ENCODE assay signal across 14 cellular contexts in the genomic region with DNA sequence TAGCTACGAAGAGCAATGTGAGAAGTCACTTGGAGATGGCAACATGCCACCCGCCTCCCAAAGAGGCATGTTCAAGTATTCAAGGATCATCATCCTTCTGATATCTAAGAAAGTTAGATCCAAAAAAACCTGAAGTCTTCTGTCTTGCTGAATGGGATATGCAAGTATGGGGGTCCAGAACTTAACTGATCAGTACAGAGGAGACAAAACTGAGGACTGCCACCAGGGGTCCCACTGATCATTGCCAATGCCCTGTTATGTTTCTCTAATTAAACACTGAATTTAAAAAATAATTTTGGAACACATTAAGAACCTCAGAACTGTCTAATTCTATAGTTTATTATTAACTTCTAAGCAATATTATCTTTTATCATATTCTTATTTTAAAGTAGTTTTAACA.
DNase-seq lines count a peak whose midpoint lies in the region; ATAC-seq and TF ChIP-seq lines count a peak whose summit lies in the region.
"Had no signal": no experiment of that assay in that cellular context is flagged by ENCODE, and none has a peak within 500 bp of the region (broad histone marks: within the 10 kb centered on the region; RNA-seq: fewer than 3 reads in every experiment).

No MANE protein-coding gene starts in this region.

- H3K4me3 Mint-ChIP-seq in MCF 10A (ENCODE audit: unreplicated experiment): no peak overlapping the region
- no peak overlapping the region for H3K4me3 Mint-ChIP-seq in glutamatergic neuron (ENCODE audit: unreplicated experiment)
- H3K4me3 Mint-ChIP-seq: activated T-cell treated with anti-CD3 and anti-CD28 coated beads, Interleukin-2, amount 50 U/mL, for 72 hours had no signal

- H3K27me3 Mint-ChIP-seq in MCF 10A (ENCODE audit: insufficient read depth, unreplicated experiment) (peaks cover 47% of the 10 kb centered on the region), glutamatergic neuron (ENCODE audit: unreplicated experiment) (no peaks in the 10 kb centered on the region)

- ATAC-seq in RWPE2 (ENCODE audit: low read depth) (peak; percentile 40; the same call in 1 of the 3 replicates), thoracic aorta (ENCODE audit: insufficient number of reproducible peaks, low FRiP score, low read depth) (no peak), HG03175 (IDR thresholded peaks at IDR 0.05; ENCODE audit: unreplicated experiment) (no peak), HG02571 (IDR thresholded peaks at IDR 0.05; ENCODE audit: unreplicated experiment) (no peak)
- ATAC-seq: activated CD4-positive, CD25-positive, alpha-beta regulatory T cell treated with anti-CD3 and anti-CD28 coated beads, Interleukin-2, amount 50 U/mL, for 24 hours; activated T-cell treated with anti-CD3 and anti-CD28 coated beads, Interleukin-2, amount 50 U/mL, for 72 hours had no signal

- intact Hi-C loops in MCF 10A (cut with micrococcal nuclease): no loop called here
- intact Hi-C loops in breast epithelium (cut with DNase I; ENCODE audit: low total_unique reads): no loop called here

- H3K27me3 ChIP-seq in breast epithelium: no peaks in the 10 kb centered on the region
- H3K27me3 ChIP-seq in RWPE2 (ENCODE audit: insufficient read depth, poor library complexity, severe bottlenecking): peaks cover 5% of the 10 kb centered on the region
- no peaks in the 10 kb centered on the region for H3K27me3 ChIP-seq in thoracic aorta (replicated peaks; ENCODE audit: insufficient read depth)
- H3K27me3 ChIP-seq: ascending aorta had no signal

- H3K9me3 Mint-ChIP-seq in MCF 10A (ENCODE audit: unreplicated experiment) (no peaks in the 10 kb centered on the region), glutamatergic neuron (ENCODE audit: unreplicated experiment) (peaks cover 2% of the 10 kb centered on the region)

- no TSS peak for BruUV-seq in MCF 10A (replicated peaks; lab: Mats Ljungman, UMichigan)

- H3K4me1 ChIP-seq in breast epithelium: no peaks in the 10 kb centered on the region
- H3K4me1 ChIP-seq in RWPE2 (ENCODE audit: insufficient read depth, poor library complexity, severe bottlenecking): peaks cover 5% of the 10 kb centered on the region
- no peaks in the 10 kb centered on the region for H3K4me1 ChIP-seq in thoracic aorta (ENCODE audit: control insufficient read depth in 1 of 2, low read depth in 2 of 2)
- H3K4me1 ChIP-seq: ascending aorta had no signal

- H3K27ac ChIP-seq in breast epithelium (no peak overlapping the region), RWPE2 (ENCODE audit: poor library complexity, severe bottlenecking) (no peak overlapping the region), thoracic aorta (no peak overlapping the region)
- H3K27ac ChIP-seq: ascending aorta, epithelial cell of prostate had no signal

- CTCF ChIA-PET in MCF 10A (lab: Yijun Ruan, JAX): interaction anchor here (1.5 kb wide), 1 partner anchor 14 kb away, joined by 4 read pairs; no protein-coding TSS in a partner anchor

- H3K36me3 Mint-ChIP-seq in MCF 10A (ENCODE audit: insufficient read depth, unreplicated experiment) (no peaks in the 10 kb centered on the region), glutamatergic neuron (ENCODE audit: unreplicated experiment) (no peaks in the 10 kb centered on the region)

- DNase-seq in MCF 10A (ENCODE audit: unreplicated experiment) (peak; percentile 8), breast epithelium (ENCODE audit: low spot score in 2 of 2) (no peak), RWPE2 (ENCODE audit: low spot score) (no peak), glutamatergic neuron (peak; percentile 39), thoracic aorta (ENCODE audit: low spot score) (no peak), DMS153 (lab: John Stamatoyannopoulos, UW) (no peak)
- DNase-seq: activated T-cell treated with anti-CD3 and anti-CD28 coated beads, Interleukin-2, amount 50 U/mL, for 72 hours; AML-193; NCI-H2029 had no signal

- H3K36me3 ChIP-seq in breast epithelium (no peaks in the 10 kb centered on the region), RWPE2 (ENCODE audit: low read depth) (no peaks in the 10 kb centered on the region), thoracic aorta (no peaks in the 10 kb centered on the region)
- H3K36me3 ChIP-seq: ascending aorta had no signal

- TF ChIP-seq POLR2A in breast epithelium (IDR thresholded peaks at IDR 0.05): no peak

- H3K4me3 ChIP-seq in breast epithelium: no peak overlapping the region
- H3K4me3 ChIP-seq in RWPE2 (ENCODE audit: severe bottlenecking): no peak overlapping the region
- no peak overlapping the region for H3K4me3 ChIP-seq in thoracic aorta
- H3K4me3 ChIP-seq: ascending aorta had no signal

- peak; percentile 28 for TF ChIP-seq CTCF in MCF 10A (IDR thresholded peaks at IDR 0.05; ENCODE audit: unreplicated experiment)
- TF ChIP-seq CTCF in breast epithelium (IDR thresholded peaks at IDR 0.05): no peak
- TF ChIP-seq CTCF in RWPE2 (IDR thresholded peaks at IDR 0.05; ENCODE audit: poor library complexity, severe bottlenecking): peak; percentile 38
- peak; percentile 73 for TF ChIP-seq CTCF in glutamatergic neuron (IDR thresholded peaks at IDR 0.05; ENCODE audit: partially characterized antibody, unreplicated experiment)
- TF ChIP-seq CTCF in thoracic aorta (IDR thresholded peaks at IDR 0.05): peak; percentile 27

- H3K27ac Mint-ChIP-seq in MCF 10A (ENCODE audit: low read depth, unreplicated experiment): no peak overlapping the region
- no peak overlapping the region for H3K27ac Mint-ChIP-seq in glutamatergic neuron (ENCODE audit: unreplicated experiment)
- H3K27ac Mint-ChIP-seq: activated T-cell treated with anti-CD3 and anti-CD28 coated beads, Interleukin-2, amount 50 U/mL, for 72 hours had no signal

- no peaks in the 10 kb centered on the region for H3K9me3 ChIP-seq in breast epithelium
- no peaks in the 10 kb centered on the region for H3K9me3 ChIP-seq in RWPE2 (ENCODE audit: severe bottlenecking)
- H3K9me3 ChIP-seq in thoracic aorta: no peaks in the 10 kb centered on the region
- H3K9me3 ChIP-seq: ascending aorta had no signal

- H3K4me1 Mint-ChIP-seq in MCF 10A (ENCODE audit: insufficient read depth, unreplicated experiment) (no peaks in the 10 kb centered on the region), glutamatergic neuron (ENCODE audit: low read depth, unreplicated experiment) (peaks cover 7% of the 10 kb centered on the region)

- POLR2A ChIA-PET in MCF 10A (lab: Yijun Ruan, JAX): interaction anchor here (0.6 kb wide), 1 partner anchor 8 kb away, joined by 3 read pairs; no protein-coding TSS in a partner anchor

Comparison
In these comparisons a context has a peak if more than half of its experiments do, and no peak if none do; other contexts are left out.
1. DNase-seq: peak in MCF 10A (single experiment) and glutamatergic neuron (single experiment); none in breast epithelium (0 of 2), RWPE2 (single experiment), thoracic aorta (single experiment) and DMS153 (single experiment).
2. CTCF ChIP-seq: peak in MCF 10A (single experiment), RWPE2 (single experiment), glutamatergic neuron (single experiment) and thoracic aorta (single experiment); none in breast epithelium (0 of 3).